In genomic region chr6:15330174-15330934, GRCh38 we compare ENCODE assay signal across 12 cellular contexts.
DNase-seq lines count a peak whose midpoint lies in the region; ATAC-seq and TF ChIP-seq lines count a peak whose summit lies in the region.
"Had no signal": no experiment of that assay in that cellular context is flagged by ENCODE, and none has a peak within 500 bp of the region (broad histone marks: within the 10 kb centered on the region; RNA-seq: fewer than 3 reads in every experiment).

No MANE protein-coding gene starts in this region.

- H3K14ac ChIP-seq in mesenchymal stem cell (ENCODE audit: low read length in 2 of 2) = no peak overlapping the region

- H3K18ac ChIP-seq in mesenchymal stem cell (ENCODE audit: low read depth in 1 of 2, low read length in 2 of 2) = peak overlapping the region; percentile 34 to 39

- DNase-seq in Daoy (ENCODE audit: low read depth) (peak; percentile 61), adipocyte (ENCODE audit: low read depth) (no peak), mesenchymal stem cell (no peak)
- no peak for DNase-seq in activated effector memory CD4-positive, alpha-beta T cell treated with Interleukin-2 at 50 U/mL for 16 hours
- DNase-seq: DMS153, kidney, NCI-H2081, posterior cingulate gyrus had no signal

- TF ChIP-seq CTCF in Loucy (conservative IDR thresholded peaks at IDR 0.05; ENCODE audit: low read length) = no peak

- H4K91ac ChIP-seq in mesenchymal stem cell (ENCODE audit: low read length) = no peak overlapping the region

- peaks cover 98% of the 10 kb centered on the region for H4K20me1 ChIP-seq in Loucy (ENCODE audit: insufficient read depth, low read length, poor library complexity, severe bottlenecking)

- no peak overlapping the region for H3K27ac ChIP-seq in mesenchymal stem cell (ENCODE audit: low read length, poor library complexity, severe bottlenecking)

- H3K4me2 ChIP-seq in Loucy (ENCODE audit: low read depth, low read length, poor library complexity, severe bottlenecking) = peak overlapping the region; percentile 53
- H3K4me2 ChIP-seq in mesenchymal stem cell (ENCODE audit: low read length, poor library complexity, severe bottlenecking) = peak overlapping the region; percentile 31

- H2BK15ac ChIP-seq in mesenchymal stem cell (ENCODE audit: low read depth, poor library complexity, severe bottlenecking) = no peak overlapping the region

- H3K4me1 ChIP-seq in Loucy (ENCODE audit: insufficient read depth, low read length, poor library complexity, severe bottlenecking) (peaks cover 59% of the 10 kb centered on the region), adipocyte (ENCODE audit: control insufficient read depth, insufficient read depth, low read length) (peaks cover 42% of the 10 kb centered on the region), mesenchymal stem cell (ENCODE audit: control insufficient read depth, insufficient read depth, low read depth, low read length) (peaks cover 11% of the 10 kb centered on the region)

- no peak overlapping the region for H3K4ac ChIP-seq in mesenchymal stem cell (ENCODE audit: low read depth in 1 of 2, low read length in 2 of 2)

- H2BK120ac ChIP-seq in mesenchymal stem cell (ENCODE audit: low read depth, low read length) = no peak overlapping the region

- H3F3A ChIP-seq in Loucy (ENCODE audit: low read depth) = no peaks in the 10 kb centered on the region

- ATAC-seq in GM21360 (IDR thresholded peaks at IDR 0.05; ENCODE audit: unreplicated experiment) = no peak
- no peak for ATAC-seq in HG02588 (IDR thresholded peaks at IDR 0.05; ENCODE audit: unreplicated experiment)
- no peak for ATAC-seq in GM21528 (IDR thresholded peaks at IDR 0.05; ENCODE audit: low FRiP score, unreplicated experiment)

- H3K9me2 ChIP-seq in Loucy (replicated peaks; ENCODE audit: low read depth, low read length) = no peaks in the 10 kb centered on the region

- peak overlapping the region; percentile 73 for H2AK5ac ChIP-seq in mesenchymal stem cell (ENCODE audit: low read length, severe bottlenecking)

- peaks cover 100% of the 10 kb centered on the region for H3K79me2 ChIP-seq in Loucy (ENCODE audit: insufficient read depth, low read length)

- H2BK5ac ChIP-seq in mesenchymal stem cell (ENCODE audit: low read depth, low read length, poor library complexity, severe bottlenecking) = no peak overlapping the region

- H3K23ac ChIP-seq in mesenchymal stem cell (ENCODE audit: low read length in 2 of 2) = no peak overlapping the region

- H3K36me3 ChIP-seq in Loucy (ENCODE audit: insufficient read depth, low read length) = peaks cover 29% of the 10 kb centered on the region; the same call in 1 of the 2 replicates
- H3K36me3 ChIP-seq in adipocyte (ENCODE audit: control insufficient read depth, insufficient read depth, low read length, severe bottlenecking) = no peaks in the 10 kb centered on the region
- no peaks in the 10 kb centered on the region for H3K36me3 ChIP-seq in mesenchymal stem cell (ENCODE audit: control insufficient read depth in 1 of 2, insufficient read depth in 2 of 2, low read depth in 1 of 2, low read length in 2 of 2)

- H2AFZ ChIP-seq in Loucy (ENCODE audit: low read length) = no peak overlapping the region
- no peak overlapping the region for H2AFZ ChIP-seq in mesenchymal stem cell (ENCODE audit: low read depth, low read length)

- peaks cover 25% of the 10 kb centered on the region for H3K79me1 ChIP-seq in mesenchymal stem cell (replicated peaks; ENCODE audit: low read length, poor library complexity, severe bottlenecking)

- H2BK12ac ChIP-seq in mesenchymal stem cell (ENCODE audit: low read length in 2 of 2) = peak overlapping the region in 1 of 2 experiments; percentile 63

- no peak overlapping the region for H4K8ac ChIP-seq in mesenchymal stem cell (ENCODE audit: low read length)

- peak overlapping the region; percentile 7 for H3K9ac ChIP-seq in Loucy (ENCODE audit: low read depth, low read length, poor library complexity, severe bottlenecking)
- H3K9ac ChIP-seq in adipocyte (ENCODE audit: low read length) = peak overlapping the region; percentile 14
- H3K9ac ChIP-seq in mesenchymal stem cell (ENCODE audit: low read length) = peak overlapping the region; percentile 77

- H3K9me3 ChIP-seq in Loucy (ENCODE audit: insufficient read depth, low read depth, low read length) (no peaks in the 10 kb centered on the region), adipocyte (ENCODE audit: control insufficient read depth, low read length) (no peaks in the 10 kb centered on the region), mesenchymal stem cell (ENCODE audit: control insufficient read depth, low read length) (no peaks in the 10 kb centered on the region)

- no peaks in the 10 kb centered on the region for H3K27me3 ChIP-seq in Loucy (ENCODE audit: insufficient read depth, low read length, poor library complexity, severe bottlenecking)
- no peaks in the 10 kb centered on the region for H3K27me3 ChIP-seq in adipocyte (replicated peaks; ENCODE audit: control insufficient read depth, insufficient read depth, low read length)
- no peaks in the 10 kb centered on the region for H3K27me3 ChIP-seq in mesenchymal stem cell (ENCODE audit: control insufficient read depth in 1 of 2, insufficient read depth in 1 of 2, low read length in 2 of 2)

- peak overlapping the region; percentile 3 for H3K4me3 ChIP-seq in Loucy (ENCODE audit: low read length, poor library complexity, severe bottlenecking)
- peak overlapping the region; percentile 5 for H3K4me3 ChIP-seq in adipocyte (ENCODE audit: low read length)
- peak overlapping the region in 1 of 2 experiments; percentile 51 for H3K4me3 ChIP-seq in mesenchymal stem cell (ENCODE audit: insufficient read depth in 1 of 2, low read depth in 1 of 2, low read length in 2 of 2)

- WGBS in mesenchymal stem cell = 61% methylated on average over 5 of the region's 8 CpGs

Comparison
In these comparisons a context has a peak if more than half of its experiments do, and no peak if none do; other contexts are left out.
1. H3K9ac ChIP-seq: peak in every context shown above with its lines; median percentile 77 in mesenchymal stem cell; 14 in adipocyte; 7 in Loucy.